Comparison of ENCODE assay signal across 8 cellular contexts in genomic region chr1:3668585-3669300, GRCh38. TPM values are rescaled to one million over a fixed set of nuclear protein-coding genes. Genes with fewer than 3 reads are reported as not detected.
DNase-seq lines count a peak whose midpoint lies in the region; ATAC-seq and TF ChIP-seq lines count a peak whose summit lies in the region.

No MANE protein-coding gene starts in this region.

- peaks cover 3% of the 10 kb centered on the region for H3K4me1 ChIP-seq in parathyroid adenoma

- DNase-seq in DMS79 (lab: John Stamatoyannopoulos, UW): peak; percentile 87
- DNase-seq in NCI-H345 treated with DMSO at 0.1 percent for 48 hours (lab: John Stamatoyannopoulos, UW; ENCODE audit: unreplicated experiment): peak; percentile 90
- DNase-seq in dermis blood vessel endothelial cell: peak; percentile 47
- no peak for DNase-seq in stimulated activated CD8-positive, alpha-beta memory T cell treated with anti-CD3 and anti-CD28 coated beads, Interleukin-4, amount 100 ng/mL, for 48 hours
- DNase-seq in activated naive CD4-positive, alpha-beta T cell treated with Interleukin-2 at 50 U/mL for 16 hours: no peak
- no peak for DNase-seq in activated CD4-positive, alpha-beta T cell treated with anti-CD3 and anti-CD28 coated beads, Interleukin-2, amount 10 ng/mL, durations not matched to agents 24 days and 14 days

- no peaks in the 10 kb centered on the region for H3K36me3 ChIP-seq in parathyroid adenoma (ENCODE audit: control insufficient read depth, insufficient read depth, low read length)

- no peak overlapping the region for H3K4me3 ChIP-seq in parathyroid adenoma (ENCODE audit: low read depth, low read length)

- H3K4me2 ChIP-seq in parathyroid adenoma (ENCODE audit: low read length): peak overlapping the region; percentile 46

- no peaks in the 10 kb centered on the region for H3K27me3 ChIP-seq in parathyroid adenoma (ENCODE audit: control insufficient read depth, insufficient read depth, low read length)

- H3K27me3 Mint-ChIP-seq in activated CD4-positive, alpha-beta T cell treated with anti-CD3 and anti-CD28 coated beads, Interleukin-2, amount 10 ng/mL, durations not matched to agents 24 days and 14 days: no peaks in the 10 kb centered on the region

- H3K4me3 Mint-ChIP-seq in activated CD4-positive, alpha-beta T cell treated with anti-CD3 and anti-CD28 coated beads, Interleukin-2, amount 10 ng/mL, durations not matched to agents 24 days and 14 days: no peak overlapping the region

- H2AFZ ChIP-seq in parathyroid adenoma: no peak overlapping the region

- intact Hi-C loops in activated CD4-positive, alpha-beta T cell treated with anti-CD3 and anti-CD28 coated beads, Interleukin-2, amount 10 ng/mL, durations not matched to agents 24 days and 14 days (cut with micrococcal nuclease): no loop called here

- H3K9me3 Mint-ChIP-seq in activated CD4-positive, alpha-beta T cell treated with anti-CD3 and anti-CD28 coated beads, Interleukin-2, amount 10 ng/mL, durations not matched to agents 24 days and 14 days: no peaks in the 10 kb centered on the region

- no peaks in the 10 kb centered on the region for H3K79me2 ChIP-seq in parathyroid adenoma

- TF ChIP-seq CTCF in parathyroid adenoma (IDR thresholded peaks at IDR 0.05): no peak

- H3K4me1 Mint-ChIP-seq in activated CD4-positive, alpha-beta T cell treated with anti-CD3 and anti-CD28 coated beads, Interleukin-2, amount 10 ng/mL, durations not matched to agents 24 days and 14 days: no peaks in the 10 kb centered on the region

- no peak for ATAC-seq in HG03097 (IDR thresholded peaks at IDR 0.05; ENCODE audit: low FRiP score, unreplicated experiment)

- no peaks in the 10 kb centered on the region for H3K9me3 ChIP-seq in parathyroid adenoma (ENCODE audit: control insufficient read depth, low read length)

- H3K27ac ChIP-seq in parathyroid adenoma: no peak overlapping the region

- H3K36me3 Mint-ChIP-seq in activated CD4-positive, alpha-beta T cell treated with anti-CD3 and anti-CD28 coated beads, Interleukin-2, amount 10 ng/mL, durations not matched to agents 24 days and 14 days (ENCODE audit: low read depth): no peaks in the 10 kb centered on the region

- H3K9ac ChIP-seq in parathyroid adenoma: no peak overlapping the region

- no peak overlapping the region for H3K27ac Mint-ChIP-seq in activated CD4-positive, alpha-beta T cell treated with anti-CD3 and anti-CD28 coated beads, Interleukin-2, amount 10 ng/mL, durations not matched to agents 24 days and 14 days

RNA-seq across cellular contexts. Expression of gene TP73, which starts 16.4 kb away (rescaled TPM):
- not detected in 2 replicates for total RNA-seq in dermis blood vessel endothelial cell
- 1.3 and 1.4 TPM in 2 replicates for total RNA-seq in activated CD4-positive, alpha-beta T cell treated with anti-CD3 and anti-CD28 coated beads, Interleukin-2, amount 10 ng/mL, durations not matched to agents 24 days and 14 days

RNA-seq across cellular contexts. Expression of gene WRAP73, which starts 18.8 kb away (rescaled TPM):
- 20.4 and 25.6 TPM in 2 replicates for total RNA-seq in dermis blood vessel endothelial cell
- 41.3 and 44.7 TPM in 2 replicates for total RNA-seq in activated CD4-positive, alpha-beta T cell treated with anti-CD3 and anti-CD28 coated beads, Interleukin-2, amount 10 ng/mL, durations not matched to agents 24 days and 14 days

RNA-seq across cellular contexts. Expression of gene TPRG1L, which starts 43.9 kb away (rescaled TPM):
- total RNA-seq in dermis blood vessel endothelial cell: 29.4 and 32.9 TPM in 2 replicates
- total RNA-seq in activated CD4-positive, alpha-beta T cell treated with anti-CD3 and anti-CD28 coated beads, Interleukin-2, amount 10 ng/mL, durations not matched to agents 24 days and 14 days: 8.6 and 9.7 TPM in 2 replicates

RNA-seq across cellular contexts. Expression of gene MEGF6, which starts 57.4 kb away (rescaled TPM):
- 100 and 120 TPM in 2 replicates for total RNA-seq in dermis blood vessel endothelial cell
- total RNA-seq in activated CD4-positive, alpha-beta T cell treated with anti-CD3 and anti-CD28 coated beads, Interleukin-2, amount 10 ng/mL, durations not matched to agents 24 days and 14 days: 1.7 and 2.1 TPM in 2 replicates

Comparison
In these comparisons a context has a peak if more than half of its experiments do, and no peak if none do; other contexts are left out.
1. DNase-seq: peak in DMS79 (single experiment), NCI-H345 treated with DMSO at 0.1 percent for 48 hours (single experiment) and dermis blood vessel endothelial cell (single experiment); none in stimulated activated CD8-positive, alpha-beta memory T cell treated with anti-CD3 and anti-CD28 coated beads, Interleukin-4, amount 100 ng/mL, for 48 hours (single experiment), activated naive CD4-positive, alpha-beta T cell treated with Interleukin-2 at 50 U/mL for 16 hours (single experiment) and activated CD4-positive, alpha-beta T cell treated with anti-CD3 and anti-CD28 coated beads, Interleukin-2, amount 10 ng/mL, durations not matched to agents 24 days and 14 days (single experiment).